Comparison of ENCODE assay signal across 1 cellular context in the genomic region with DNA sequence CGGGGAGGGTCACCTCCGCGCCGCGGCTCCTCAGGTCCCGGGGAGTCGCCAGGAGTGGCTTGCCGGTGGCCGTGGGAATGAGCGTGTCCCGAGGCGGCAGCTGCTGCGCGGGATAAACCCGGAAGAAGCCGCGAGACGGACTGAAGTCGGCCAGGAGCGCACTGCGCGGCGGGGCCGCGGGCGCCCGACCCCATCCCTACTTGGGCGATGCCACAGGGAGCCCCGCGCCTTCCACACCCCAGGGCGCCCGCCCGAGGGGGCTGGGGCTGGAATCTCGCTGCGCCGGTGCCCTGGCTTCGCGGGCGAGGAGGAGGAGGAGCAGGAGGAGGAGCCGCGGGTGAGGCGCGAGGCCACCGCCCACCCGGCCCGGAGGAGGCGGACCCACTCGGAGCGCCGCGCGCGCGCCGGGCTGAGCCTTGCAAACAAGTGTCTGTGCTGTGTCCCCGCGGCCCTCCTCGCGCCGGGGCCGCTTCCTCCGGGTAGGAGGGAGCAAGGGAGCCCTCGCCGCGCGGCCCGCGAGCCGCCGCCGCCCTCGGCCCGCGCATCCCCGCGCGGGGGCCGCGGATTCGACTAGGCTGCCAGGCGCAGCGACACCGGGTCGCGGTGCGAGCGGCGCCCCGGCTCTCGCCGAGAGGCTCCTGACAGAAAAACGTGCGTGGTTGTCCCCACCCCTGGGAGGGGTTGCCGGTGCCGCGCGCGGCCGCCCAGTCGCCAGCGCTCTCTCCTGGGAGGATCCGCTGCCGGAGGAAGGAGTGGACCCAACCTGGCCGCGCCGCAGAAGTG.
TF ChIP-seq lines count a peak whose summit lies in the region.

A gene (plus strand): TSS at position 412 of the 783 bp plus-strand sequence.

TF ChIP-seq in IMR-90, 13 proteins besides CTCF, POLR2A, EP300 and RAD21:
- TF ChIP-seq MXI1 (IDR thresholded peaks at IDR 0.05; ENCODE audit: borderline replicate concordance, low read depth, low read length) (0 out of 2 replicates have a peak, but pooled peaks have one; percentile 21), FOS (IDR thresholded peaks at IDR 0.05; ENCODE audit: low read depth, low read length) (no peak)
